8 cellular contexts compared by ENCODE assay signal in genomic region chr6:90282265-90282664, GRCh38. TPM values are rescaled to one million over a fixed set of nuclear protein-coding genes. Genes with fewer than 3 reads are reported as not detected.
A peak's percentile ranks its signal among the peaks of the same experiment; 100 is the strongest.
DNase-seq lines count a peak whose midpoint lies in the region; ATAC-seq and TF ChIP-seq lines count a peak whose summit lies in the region.
"Not testable (repeated sequence)": the region's sequence is repeated elsewhere in the genome, so short reads cannot be mapped to it uniquely, and the experiment has no call there.
"Had no signal": no experiment of that assay in that cellular context is flagged by ENCODE, and none has a peak within 500 bp of the region (broad histone marks: within the 10 kb centered on the region; RNA-seq: fewer than 3 reads in every experiment).

No MANE protein-coding gene starts in this region.

- CTCF ChIA-PET in CD4-positive, alpha-beta T cell (lab: Charles Lee); HEK293 (lab: Yijun Ruan, JAX); activated CD4-positive, alpha-beta T cell treated with anti-CD3 and anti-CD28 coated beads, Interleukin-2, amount 10 ng/mL, durations not matched to agents 7 days and 5 days (lab: Charles Lee): not testable (repeated sequence)
- CTCF ChIA-PET in T-cell (lab: Charles Lee), result interaction anchor here in 1 of 2 donors (0.6 kb wide), 1 partner anchor 106 kb away, joined by 3 read pairs; no protein-coding TSS in a partner anchor

- H3K4me1 Mint-ChIP-seq in CD4-positive, alpha-beta T cell (ENCODE audit: low read depth), result peaks cover 86% of the 10 kb centered on the region
- peaks cover 86 to 95% (median 86%) of the 10 kb centered on the region in 3 donors for H3K4me1 Mint-ChIP-seq in T-cell
- H3K4me1 Mint-ChIP-seq in activated CD4-positive, alpha-beta T cell treated with anti-CD3 and anti-CD28 coated beads, Interleukin-2, amount 10 ng/mL, durations not matched to agents 7 days and 5 days, result peaks cover 85% of the 10 kb centered on the region
- peaks cover 90% of the 10 kb centered on the region for H3K4me1 Mint-ChIP-seq in activated T-helper 1 cell treated with anti-CD3 and anti-CD28 coated beads, Interleukin-12 subunit alpha, Interleukin-12 subunit beta, Interleukin-2, Interleukin-4 antibody, amounts not matched to agents 30 ng/mL and 10 ng/mL and 1 ng/mL, durations not matched to agents 14 hours and 24 hours and 36 hours (ENCODE audit: low read depth)
- peaks cover 45% of the 10 kb centered on the region for H3K4me1 Mint-ChIP-seq in memory B cell

- intact Hi-C loops in CD4-positive, alpha-beta T cell (cut with DNase I, micrococcal nuclease), result loop anchor here (5.0 kb wide), 2 partner anchors 35 to 330 kb away; no protein-coding TSS in a partner anchor
- intact Hi-C loops in activated T-helper 1 cell treated with anti-CD3 and anti-CD28 coated beads, Interleukin-12 subunit alpha, Interleukin-12 subunit beta, Interleukin-2, Interleukin-4 antibody, amounts not matched to agents 30 ng/mL and 10 ng/mL and 1 ng/mL, durations not matched to agents 14 hours and 24 hours and 36 hours (cut with micrococcal nuclease), result not testable (repeated sequence)

- not testable (repeated sequence) for H3K27me3 Mint-ChIP-seq in CD4-positive, alpha-beta T cell; T-cell; activated CD4-positive, alpha-beta T cell treated with anti-CD3 and anti-CD28 coated beads, Interleukin-2, amount 10 ng/mL, durations not matched to agents 7 days and 5 days; activated T-helper 1 cell treated with anti-CD3 and anti-CD28 coated beads, Interleukin-12 subunit alpha, Interleukin-12 subunit beta, Interleukin-2, Interleukin-4 antibody, amounts not matched to agents 30 ng/mL and 10 ng/mL and 1 ng/mL, durations not matched to agents 14 hours and 24 hours and 36 hours (ENCODE audit: insufficient read depth); memory B cell

- H3K27ac Mint-ChIP-seq in CD4-positive, alpha-beta T cell, result peak overlapping the region; percentile 61
- H3K27ac Mint-ChIP-seq in T-cell (peak overlapping the region; percentile 27 to 36), memory B cell (peak overlapping the region; percentile 42)
- H3K27ac Mint-ChIP-seq in activated CD4-positive, alpha-beta T cell treated with anti-CD3 and anti-CD28 coated beads, Interleukin-2, amount 10 ng/mL, durations not matched to agents 7 days and 5 days, result peak overlapping the region; percentile 51
- H3K27ac Mint-ChIP-seq in activated T-helper 1 cell treated with anti-CD3 and anti-CD28 coated beads, Interleukin-12 subunit alpha, Interleukin-12 subunit beta, Interleukin-2, Interleukin-4 antibody, amounts not matched to agents 30 ng/mL and 10 ng/mL and 1 ng/mL, durations not matched to agents 14 hours and 24 hours and 36 hours, result peak overlapping the region; percentile 69
- peak overlapping the region; percentile 3 to 95 for H3K27ac Mint-ChIP-seq in activated naive CD4-positive, alpha-beta T cell treated with anti-CD3 and anti-CD28 coated beads, Interleukin-2, amount 50 U/mL, for 72 hours

- H3K36me3 Mint-ChIP-seq in CD4-positive, alpha-beta T cell (ENCODE audit: low read depth), result peaks cover 37% of the 10 kb centered on the region
- peaks cover 15% of the 10 kb centered on the region for H3K36me3 Mint-ChIP-seq in T-cell
- peaks cover 38% of the 10 kb centered on the region for H3K36me3 Mint-ChIP-seq in activated CD4-positive, alpha-beta T cell treated with anti-CD3 and anti-CD28 coated beads, Interleukin-2, amount 10 ng/mL, durations not matched to agents 7 days and 5 days (ENCODE audit: low read depth)
- H3K36me3 Mint-ChIP-seq in activated T-helper 1 cell treated with anti-CD3 and anti-CD28 coated beads, Interleukin-12 subunit alpha, Interleukin-12 subunit beta, Interleukin-2, Interleukin-4 antibody, amounts not matched to agents 30 ng/mL and 10 ng/mL and 1 ng/mL, durations not matched to agents 14 hours and 24 hours and 36 hours (ENCODE audit: low read depth), result peaks cover 24% of the 10 kb centered on the region
- H3K36me3 Mint-ChIP-seq in activated naive CD4-positive, alpha-beta T cell treated with anti-CD3 and anti-CD28 coated beads, Interleukin-2, amount 50 U/mL, for 72 hours, result peaks cover 12 to 19% of the 10 kb centered on the region in 2 donors
- peaks cover 18% of the 10 kb centered on the region for H3K36me3 Mint-ChIP-seq in memory B cell

- H3K9me3 Mint-ChIP-seq in CD4-positive, alpha-beta T cell; T-cell; activated naive CD4-positive, alpha-beta T cell treated with anti-CD3 and anti-CD28 coated beads, Interleukin-2, amount 50 U/mL, for 72 hours; memory B cell: not testable (repeated sequence)
- peaks cover 12% of the 10 kb centered on the region for H3K9me3 Mint-ChIP-seq in activated CD4-positive, alpha-beta T cell treated with anti-CD3 and anti-CD28 coated beads, Interleukin-2, amount 10 ng/mL, durations not matched to agents 7 days and 5 days
- peaks cover 16% of the 10 kb centered on the region for H3K9me3 Mint-ChIP-seq in activated T-helper 1 cell treated with anti-CD3 and anti-CD28 coated beads, Interleukin-12 subunit alpha, Interleukin-12 subunit beta, Interleukin-2, Interleukin-4 antibody, amounts not matched to agents 30 ng/mL and 10 ng/mL and 1 ng/mL, durations not matched to agents 14 hours and 24 hours and 36 hours

- not testable (repeated sequence) for H3K4me3 ChIP-seq in HEK293 (ENCODE audit: low read depth, low read length)

- H3K4me1 ChIP-seq in HEK293 (ENCODE audit: control insufficient read depth, insufficient read depth, low read length), result not testable (repeated sequence)

- not testable (repeated sequence) for TF ChIP-seq CTCF in CD4-positive, alpha-beta T cell (IDR thresholded peaks at IDR 0.05); HEK293 (tag by site-specific recombination; IDR thresholded peaks at IDR 0.05)

- POLR2A ChIA-PET in CD4-positive, alpha-beta T cell (lab: Charles Lee), result interaction anchor here (0.6 to 1.0 kb wide), 2 partner anchors 8 to 168 kb away, joined by 3 to 4 read pairs; no protein-coding TSS in a partner anchor
- POLR2A ChIA-PET in HEK293 (lab: Yijun Ruan, JAX); activated CD4-positive, alpha-beta T cell treated with anti-CD3 and anti-CD28 coated beads, Interleukin-2, amount 10 ng/mL, durations not matched to agents 7 days and 5 days (lab: Charles Lee): not testable (repeated sequence)
- POLR2A ChIA-PET in T-cell (lab: Charles Lee), result interaction anchor here in 1 of 2 donors (0.6 kb wide), 1 partner anchor 26 kb away, joined by 3 read pairs; no protein-coding TSS in a partner anchor

- H3K27me3 ChIP-seq in CD4-positive, alpha-beta T cell (ENCODE audit: control insufficient read depth, insufficient read depth, low read length), result not testable (repeated sequence)

- not testable (repeated sequence) for H3K36me3 ChIP-seq in HEK293 (ENCODE audit: control insufficient read depth in 2 of 2, insufficient read depth in 1 of 2, low read length in 2 of 2)

- DNase-seq in CD4-positive, alpha-beta T cell; T-cell; activated CD4-positive, alpha-beta T cell treated with anti-CD3 and anti-CD28 coated beads, Interleukin-2, amount 10 ng/mL, durations not matched to agents 7 days and 5 days; activated T-helper 1 cell treated with anti-CD3 and anti-CD28 coated beads, Interleukin-12 subunit alpha, Interleukin-12 subunit beta, Interleukin-2, Interleukin-4 antibody, amounts not matched to agents 30 ng/mL and 10 ng/mL and 1 ng/mL, durations not matched to agents 14 hours and 24 hours and 36 hours (ENCODE audit: low spot score); activated naive CD4-positive, alpha-beta T cell treated with anti-CD3 and anti-CD28 coated beads, Interleukin-2, amount 50 U/mL, for 72 hours (ENCODE audit: low spot score in 2 of 2); memory B cell (ENCODE audit: low spot score in 2 of 2): not testable (repeated sequence)

- not testable (repeated sequence) for H3K27ac ChIP-seq in CD4-positive, alpha-beta T cell (ENCODE audit: low read depth, low read length); HEK293 (ENCODE audit: extremely low read depth, low read depth, low read length)

- H3K9me3 ChIP-seq in CD4-positive, alpha-beta T cell (ENCODE audit: control insufficient read depth, low read length); HEK293 (ENCODE audit: control insufficient read depth, insufficient read depth, low read depth, low read length): not testable (repeated sequence)

- not testable (repeated sequence) for ATAC-seq in CD4-positive, alpha-beta T cell (ENCODE audit: poor library complexity); T-cell (replicated peaks in 1 of 4); activated naive CD4-positive, alpha-beta T cell treated with anti-CD3 and anti-CD28 coated beads, Interleukin-2, amount 50 U/mL, for 72 hours; memory B cell (ENCODE audit: low read depth)

- peak overlapping the region; percentile 74 for H3K4me3 Mint-ChIP-seq in CD4-positive, alpha-beta T cell
- H3K4me3 Mint-ChIP-seq in T-cell, result peak overlapping the region in 1 of 3 donors; percentile 84
- H3K4me3 Mint-ChIP-seq in activated CD4-positive, alpha-beta T cell treated with anti-CD3 and anti-CD28 coated beads, Interleukin-2, amount 10 ng/mL, durations not matched to agents 7 days and 5 days; memory B cell: not testable (repeated sequence)
- peak overlapping the region; percentile 15 for H3K4me3 Mint-ChIP-seq in activated T-helper 1 cell treated with anti-CD3 and anti-CD28 coated beads, Interleukin-12 subunit alpha, Interleukin-12 subunit beta, Interleukin-2, Interleukin-4 antibody, amounts not matched to agents 30 ng/mL and 10 ng/mL and 1 ng/mL, durations not matched to agents 14 hours and 24 hours and 36 hours

TF ChIP-seq in HEK293, 187 proteins besides CTCF, POLR2A, EP300 and RAD21 (continues in another document):
- 0 out of 2 replicates have a peak, but pooled peaks have one; percentile 50 for TF ChIP-seq ZNF580 (tag by site-specific recombination; IDR thresholded peaks at IDR 0.05)

RNA-seq across cellular contexts. Expression of gene BACH2, which starts 14.4 kb away (rescaled TPM):
- 100 to 1,000 TPM; 157 to 170 TPM for total RNA-seq in CD4-positive, alpha-beta T cell
- 100 to 1,000 TPM in 2 of 5 donors, 10 to 100 TPM in 3; 81.9 to 196 (median 96.7) TPM for total RNA-seq in T-cell
- total RNA-seq in activated CD4-positive, alpha-beta T cell treated with anti-CD3 and anti-CD28 coated beads, Interleukin-2, amount 10 ng/mL, durations not matched to agents 7 days and 5 days, result 10 to 100 TPM; 59.4 to 61.6 TPM
- total RNA-seq in activated T-helper 1 cell treated with anti-CD3 and anti-CD28 coated beads, Interleukin-12 subunit alpha, Interleukin-12 subunit beta, Interleukin-2, Interleukin-4 antibody, amounts not matched to agents 30 ng/mL and 10 ng/mL and 1 ng/mL, durations not matched to agents 14 hours and 24 hours and 36 hours, result 68.1 and 71.2 TPM in 2 replicates
- 10 to 100 TPM; 48.7 to 90.8 TPM for total RNA-seq in activated naive CD4-positive, alpha-beta T cell treated with anti-CD3 and anti-CD28 coated beads, Interleukin-2, amount 50 U/mL, for 72 hours
- total RNA-seq: HepG2 had no signal
